In genomic region chr11:103338621-103339484, GRCh38 we compare ENCODE assay signal across 13 cellular contexts.
DNase-seq lines count a peak whose midpoint lies in the region; ATAC-seq and TF ChIP-seq lines count a peak whose summit lies in the region.
"Had no signal": no experiment of that assay in that cellular context is flagged by ENCODE, and none has a peak within 500 bp of the region (broad histone marks: within the 10 kb centered on the region; RNA-seq: fewer than 3 reads in every experiment).

No MANE protein-coding gene starts in this region.

- H4K5ac ChIP-seq in mesendoderm (ENCODE audit: low read length) = no peak overlapping the region

- no peak overlapping the region for H3K56ac ChIP-seq in mesendoderm (ENCODE audit: low read length)

- peak; percentile 64 for DNase-seq in ELF-1 (ENCODE audit: low read depth, low spot score)
- peak; percentile 7 for DNase-seq in NCI-H226
- DNase-seq in dermis blood vessel endothelial cell = peak; percentile 28
- DNase-seq in mesendoderm = peak; percentile 89
- DNase-seq in suprapubic skin (ENCODE audit: low spot score in 2 of 2) = no peak
- no peak for DNase-seq in MV-4-11 (lab: John Stamatoyannopoulos, UW)
- DNase-seq: activated CD8-positive, alpha-beta memory T cell treated with anti-CD3 and anti-CD28 coated beads for 24 hours; amygdala; NCI-H2081; stimulated activated naive CD4-positive, alpha-beta T cell treated with Interleukin-2 at 50 U/mL for 16 hours had no signal

- H2BK120ac ChIP-seq in mesendoderm (ENCODE audit: low read depth, low read length) = no peak overlapping the region

- no peak overlapping the region for H3K4ac ChIP-seq in mesendoderm (ENCODE audit: low read depth, low read length)

- no peaks in the 10 kb centered on the region for H3K4me1 Mint-ChIP-seq in activated T-helper 17 cell treated with anti-CD3 and anti-CD28 coated beads, Interleukin-2, amount 50 U/mL, for 72 hours

- no peaks in the 10 kb centered on the region for H3K27me3 Mint-ChIP-seq in activated T-helper 17 cell treated with anti-CD3 and anti-CD28 coated beads, Interleukin-2, amount 50 U/mL, for 72 hours

- no peak overlapping the region for H3K23ac ChIP-seq in mesendoderm (ENCODE audit: low read length)

- H3K27me3 ChIP-seq in mesendoderm (ENCODE audit: insufficient read depth, low read length, poor library complexity) (no peaks in the 10 kb centered on the region), suprapubic skin (no peaks in the 10 kb centered on the region)
- H3K27me3 ChIP-seq: gastroesophageal sphincter had no signal

- H3K79me2 ChIP-seq in mesendoderm (ENCODE audit: control insufficient read depth, insufficient read depth, low read length) = no peaks in the 10 kb centered on the region

- H3K27ac Mint-ChIP-seq in activated T-helper 17 cell treated with anti-CD3 and anti-CD28 coated beads, Interleukin-2, amount 50 U/mL, for 72 hours = no peak overlapping the region

- H3K79me1 ChIP-seq in mesendoderm (ENCODE audit: low read length) = no peaks in the 10 kb centered on the region

- H3K4me1 ChIP-seq in mesendoderm (ENCODE audit: control insufficient read depth, low read depth, low read length) (no peaks in the 10 kb centered on the region), suprapubic skin (no peaks in the 10 kb centered on the region)
- H3K4me1 ChIP-seq: gastroesophageal sphincter had no signal

- H3K36me3 Mint-ChIP-seq in activated T-helper 17 cell treated with anti-CD3 and anti-CD28 coated beads, Interleukin-2, amount 50 U/mL, for 72 hours (ENCODE audit: low read depth) = no peaks in the 10 kb centered on the region

- H3K9ac ChIP-seq in mesendoderm (ENCODE audit: low read length) = no peak overlapping the region

- ATAC-seq in GM18517 (IDR thresholded peaks at IDR 0.05; ENCODE audit: unreplicated experiment) = no peak
- ATAC-seq in activated T-helper 17 cell treated with anti-CD3 and anti-CD28 coated beads, Interleukin-2, amount 50 U/mL, for 72 hours (replicated peaks) = no peak
- ATAC-seq: gastroesophageal sphincter had no signal

- no peak for TF ChIP-seq CTCF in suprapubic skin (IDR thresholded peaks at IDR 0.05)

- H3K27ac ChIP-seq in mesendoderm (ENCODE audit: low read depth, low read length) (no peak overlapping the region), suprapubic skin (no peak overlapping the region)
- H3K27ac ChIP-seq: gastroesophageal sphincter had no signal

- no peak overlapping the region for H2BK5ac ChIP-seq in mesendoderm (ENCODE audit: low read length)

- H3K9me3 ChIP-seq in suprapubic skin = no peaks in the 10 kb centered on the region
- H3K9me3 ChIP-seq: gastroesophageal sphincter had no signal

- H3K4me3 ChIP-seq in mesendoderm (ENCODE audit: low read length) (no peak overlapping the region), suprapubic skin (no peak overlapping the region)
- H3K4me3 ChIP-seq: gastroesophageal sphincter had no signal

- H3K4me3 Mint-ChIP-seq in activated T-helper 17 cell treated with anti-CD3 and anti-CD28 coated beads, Interleukin-2, amount 50 U/mL, for 72 hours = no peak overlapping the region

- no peak overlapping the region for H4K8ac ChIP-seq in mesendoderm (ENCODE audit: low read depth, low read length)

- no peak overlapping the region for H2BK15ac ChIP-seq in mesendoderm (replicated peaks; ENCODE audit: low read depth)

- H3K36me3 ChIP-seq in mesendoderm (ENCODE audit: control insufficient read depth, insufficient read depth, low read length) (no peaks in the 10 kb centered on the region), suprapubic skin (no peaks in the 10 kb centered on the region)

- H3K18ac ChIP-seq in mesendoderm (ENCODE audit: low read length) = no peak overlapping the region

- TF ChIP-seq POLR2A in suprapubic skin (IDR thresholded peaks at IDR 0.05) = no peak

- no peak overlapping the region for H2AK5ac ChIP-seq in mesendoderm (ENCODE audit: low read length)

- no CpG with 5 or more reads among the region's 2 CpGs for WGBS in mesendoderm (ENCODE audit: extremely low coverage, insufficient coverage, low lambda C conversion rate)
- WGBS in suprapubic skin = 64% methylated on average over 2 of the region's 2 CpGs

- no peaks in the 10 kb centered on the region for H3K9me3 Mint-ChIP-seq in activated T-helper 17 cell treated with anti-CD3 and anti-CD28 coated beads, Interleukin-2, amount 50 U/mL, for 72 hours

- no peak overlapping the region for H3K4me2 ChIP-seq in mesendoderm (ENCODE audit: low read length)

- no peak for TF ChIP-seq EP300 in suprapubic skin (IDR thresholded peaks at IDR 0.05)

Comparison
In these comparisons a context has a peak if more than half of its experiments do, and no peak if none do; other contexts are left out.
1. DNase-seq: peak in ELF-1 (single experiment), NCI-H226 (single experiment), dermis blood vessel endothelial cell (single experiment) and mesendoderm (single experiment); none in suprapubic skin (0 of 2) and MV-4-11 (single experiment).